1 cellular context compared by ENCODE assay signal in genomic region chr5:57435701-57436134, GRCh38.
TF ChIP-seq lines count a peak whose summit lies in the region.

No MANE protein-coding gene starts in this region.

TF ChIP-seq in HEK293, 187 proteins besides CTCF, POLR2A, EP300 and RAD21 (continued from another document):
- TF ChIP-seq ZNF639 (tag by site-specific recombination; IDR thresholded peaks at IDR 0.05) (no peak), ZNF19 (tag by site-specific recombination; IDR thresholded peaks at IDR 0.05; ENCODE audit: low read depth) (no peak; the same call in 1 of the 2 replicates), ZNF677 (tag by site-specific recombination; IDR thresholded peaks at IDR 0.05) (no peak), GLI2 (tag by site-specific recombination; IDR thresholded peaks at IDR 0.05; ENCODE audit: borderline replicate concordance, low read depth) (peak; percentile 59; the same call in 1 of the 2 replicates), ZBTB11 (tag by site-specific recombination; conservative IDR thresholded peaks at IDR 0.05; ENCODE audit: low read depth) (no peak), ZBTB8A (tag by site-specific recombination; IDR thresholded peaks at IDR 0.05) (no peak), PRDM2 (tag by site-specific recombination; IDR thresholded peaks at IDR 0.05; ENCODE audit: borderline replicate concordance) (no peak), ZXDB (tag by site-specific recombination; IDR thresholded peaks at IDR 0.05) (peak; percentile 96), ZNF18 (tag by site-specific recombination; IDR thresholded peaks at IDR 0.05) (peak; percentile 37; the same call in 1 of the 2 replicates), HIC1 (tag by site-specific recombination; IDR thresholded peaks at IDR 0.05) (peak; percentile 88), KLF7 (tag by site-specific recombination; IDR thresholded peaks at IDR 0.05; ENCODE audit: borderline replicate concordance) (peak; percentile 64; the same call in 1 of the 2 replicates), ZNF354C (tag by site-specific recombination; IDR thresholded peaks at IDR 0.05; ENCODE audit: borderline replicate concordance, low read depth) (no peak), AEBP2 (tag by site-specific recombination; IDR thresholded peaks at IDR 0.05; ENCODE audit: borderline replicate concordance) (no peak), KLF1 (tag by site-specific recombination; IDR thresholded peaks at IDR 0.05) (no peak), ZNF843 (tag by site-specific recombination; IDR thresholded peaks at IDR 0.05) (peak; percentile 97), PBX3 (CRISPR knock-in tag; IDR thresholded peaks at IDR 0.05) (no peak), OVOL3 (tag by site-specific recombination; IDR thresholded peaks at IDR 0.05) (peak; percentile 61; the same call in 1 of the 2 replicates), ZNF571 (tag by site-specific recombination; IDR thresholded peaks at IDR 0.05) (no peak), ZFP37 (tag by site-specific recombination; IDR thresholded peaks at IDR 0.05) (peak; percentile 88)
